Comparison of ENCODE assay signal across 2 cellular contexts in genomic region chr10:2949221-2949947, GRCh38.
TF ChIP-seq lines count a peak whose summit lies in the region.

No MANE protein-coding gene starts in this region.

TF ChIP-seq in HEK293, 187 proteins besides CTCF, POLR2A, EP300 and RAD21:
- TF ChIP-seq ZBTB11 (tag by site-specific recombination; conservative IDR thresholded peaks at IDR 0.05; ENCODE audit: low read depth) (no peak), ZNF335 (tag by site-specific recombination; conservative IDR thresholded peaks at IDR 0.05) (0 out of 2 replicates have a peak, but pooled peaks have one; percentile 7), ZSCAN4 (tag by site-specific recombination; IDR thresholded peaks at IDR 0.05) (no peak), ZNF366 (tag by site-specific recombination; conservative IDR thresholded peaks at IDR 0.05) (peak; percentile 92)

TF ChIP-seq in SK-N-SH, 30 proteins besides CTCF, POLR2A, EP300 and RAD21 (continued from another document):
- TF ChIP-seq MAX (IDR thresholded peaks at IDR 0.05; ENCODE audit: low read depth) (no peak), TCF12 (IDR thresholded peaks at IDR 0.05) (no peak), MEF2A (IDR thresholded peaks at IDR 0.05; ENCODE audit: borderline replicate concordance, low read depth) (no peak), TEAD4 (IDR thresholded peaks at IDR 0.05; ENCODE audit: borderline replicate concordance, insufficient read depth) (no peak), ZBTB33 (IDR thresholded peaks at IDR 0.05; ENCODE audit: borderline replicate concordance, low read depth) (no peak), RFX5 (IDR thresholded peaks at IDR 0.05; ENCODE audit: low read length) (no peak), SIN3A (IDR thresholded peaks at IDR 0.05; ENCODE audit: borderline replicate concordance, low read depth, low read length) (no peak), TAF1 (IDR thresholded peaks at IDR 0.05; ENCODE audit: borderline replicate concordance, low read depth, low read length) (no peak), NRF1 (IDR thresholded peaks at IDR 0.05; ENCODE audit: low read depth, low read length) (no peak), RCOR1 (IDR thresholded peaks at IDR 0.05; ENCODE audit: low read length) (no peak), MXI1 (IDR thresholded peaks at IDR 0.05; ENCODE audit: low read depth, low read length) (no peak), EZH2phosphoT487 (IDR thresholded peaks at IDR 0.05; ENCODE audit: borderline replicate concordance, low read depth) (no peak)
